Comparison of ENCODE assay signal across 11 cellular contexts in genomic region chr19:16978156-16978555, GRCh38. TPM values are rescaled to one million over a fixed set of nuclear protein-coding genes. Genes with fewer than 3 reads are reported as not detected.
"Had no signal": no experiment of that assay in that cellular context is flagged by ENCODE, and none has a peak within 500 bp of the region (broad histone marks: within the 10 kb centered on the region; RNA-seq: fewer than 3 reads in every experiment).

No MANE protein-coding gene starts in this region.

- FAIRE-seq: H54 had no signal

- H3K4me2 ChIP-seq: GM23338 had no signal

- H3K9ac ChIP-seq: GM23248 had no signal

- ATAC-seq: GM23338, HCT116 had no signal

- H3K4me3 ChIP-seq: GM23248, GM23338, HAP-1 had no signal

- DNase-seq: GM23248, GOT3, H7, H9, HCEC 1CT, HFFc6 had no signal

- H2AFZ ChIP-seq: GM23248, GM23338 had no signal

- H3K27ac ChIP-seq: GM23248 had no signal

- H3K9me3 ChIP-seq: HAP-1 had no signal

- H3K4me1 ChIP-seq: HAP-1 had no signal

- H3K36me3 ChIP-seq: HAP-1 had no signal

RNA-seq across cellular contexts. Expression of gene CPAMD8, which starts 48.5 kb away (rescaled TPM):
- total RNA-seq: H4 had no signal
